12 cellular contexts compared by ENCODE assay signal in the genomic region with DNA sequence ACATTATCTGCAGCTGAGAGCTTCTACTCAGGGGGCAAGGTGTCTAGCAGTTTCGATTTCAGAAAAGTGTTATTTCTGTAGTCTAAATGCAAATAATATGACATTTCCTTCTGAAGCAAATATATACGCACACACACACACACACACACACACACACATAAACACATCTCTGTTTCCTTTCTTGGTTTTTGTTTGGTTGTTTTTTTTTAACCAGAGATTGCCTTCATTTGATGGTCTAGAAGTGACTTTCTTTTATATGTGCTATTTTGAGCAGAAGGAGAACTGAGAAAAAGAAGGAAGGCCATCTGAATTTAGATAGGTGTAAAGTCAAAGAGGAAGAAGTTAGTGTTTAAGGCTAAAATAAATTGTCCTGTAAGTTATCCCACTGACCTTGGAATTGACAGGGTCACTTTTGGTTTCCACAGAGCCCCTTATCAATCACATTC.
DNase-seq lines count a peak whose midpoint lies in the region; ATAC-seq and TF ChIP-seq lines count a peak whose summit lies in the region.
"Had no signal": no experiment of that assay in that cellular context is flagged by ENCODE, and none has a peak within 500 bp of the region (broad histone marks: within the 10 kb centered on the region; RNA-seq: fewer than 3 reads in every experiment).

No MANE protein-coding gene starts in this region.

- no peaks in the 10 kb centered on the region for H3F3A ChIP-seq in Loucy (ENCODE audit: low read depth)

- no peaks in the 10 kb centered on the region for H3K9me2 ChIP-seq in Loucy (replicated peaks; ENCODE audit: low read depth, low read length)

- POLR2A ChIA-PET in activated CD8-positive, alpha-beta T cell treated with anti-CD3 and anti-CD28 coated beads for 36 hours (lab: Charles Lee): no interaction called here

- no peak overlapping the region for H3K4me3 ChIP-seq in Loucy (ENCODE audit: low read length, poor library complexity, severe bottlenecking)

- no peak overlapping the region for H3K27ac Mint-ChIP-seq in HFFc6
- H3K27ac Mint-ChIP-seq in activated CD8-positive, alpha-beta T cell treated with anti-CD3 and anti-CD28 coated beads for 36 hours: no peak overlapping the region

- no peaks in the 10 kb centered on the region for H3K36me3 Mint-ChIP-seq in HFFc6 (ENCODE audit: low read depth)
- no peaks in the 10 kb centered on the region for H3K36me3 Mint-ChIP-seq in activated CD8-positive, alpha-beta T cell treated with anti-CD3 and anti-CD28 coated beads for 36 hours (ENCODE audit: low read depth)

- H3K27me3 ChIP-seq in Loucy (ENCODE audit: insufficient read depth, low read length, poor library complexity, severe bottlenecking): no peaks in the 10 kb centered on the region

- H3K9me3 Mint-ChIP-seq in HFFc6: no peaks in the 10 kb centered on the region; the same call in 1 of the 2 replicates
- H3K9me3 Mint-ChIP-seq in activated CD8-positive, alpha-beta T cell treated with anti-CD3 and anti-CD28 coated beads for 36 hours: no peaks in the 10 kb centered on the region

- CTCF ChIA-PET in activated CD8-positive, alpha-beta T cell treated with anti-CD3 and anti-CD28 coated beads for 36 hours (lab: Charles Lee): no interaction called here

- no peaks in the 10 kb centered on the region for H3K9me3 ChIP-seq in Loucy (ENCODE audit: insufficient read depth, low read depth, low read length)

- no peaks in the 10 kb centered on the region for H3K4me1 ChIP-seq in Loucy (ENCODE audit: insufficient read depth, low read length, poor library complexity, severe bottlenecking)

- H3K36me3 ChIP-seq in Loucy (ENCODE audit: insufficient read depth, low read length): no peaks in the 10 kb centered on the region

- TF ChIP-seq CTCF in GM10266 (IDR thresholded peaks at IDR 0.05; ENCODE audit: control insufficient read depth, insufficient read depth, low read depth, missing control alignments) (no peak), Loucy (conservative IDR thresholded peaks at IDR 0.05; ENCODE audit: low read length) (no peak), HFFc6 (IDR thresholded peaks at IDR 0.05) (no peak)
- TF ChIP-seq CTCF in activated CD8-positive, alpha-beta T cell treated with anti-CD3 and anti-CD28 coated beads for 36 hours (IDR thresholded peaks at IDR 0.05): no peak

- peak; percentile 72 for ATAC-seq in GM19452 (IDR thresholded peaks at IDR 0.05; ENCODE audit: unreplicated experiment)
- peak; percentile 88 for ATAC-seq in HG02943 (IDR thresholded peaks at IDR 0.05; ENCODE audit: low read depth, unreplicated experiment)
- no peak for ATAC-seq in activated CD8-positive, alpha-beta T cell treated with anti-CD3 and anti-CD28 coated beads for 36 hours

- no peaks in the 10 kb centered on the region for H3K4me1 Mint-ChIP-seq in HFFc6 (ENCODE audit: low read depth)
- no peaks in the 10 kb centered on the region for H3K4me1 Mint-ChIP-seq in activated CD8-positive, alpha-beta T cell treated with anti-CD3 and anti-CD28 coated beads for 36 hours (ENCODE audit: low read depth)

- no peaks in the 10 kb centered on the region; the same call in 1 of the 2 replicates for H3K27me3 Mint-ChIP-seq in HFFc6 (ENCODE audit: insufficient read depth)
- peaks cover 2% of the 10 kb centered on the region for H3K27me3 Mint-ChIP-seq in activated CD8-positive, alpha-beta T cell treated with anti-CD3 and anti-CD28 coated beads for 36 hours

- H4K20me1 ChIP-seq in Loucy (ENCODE audit: insufficient read depth, low read length, poor library complexity, severe bottlenecking): no peaks in the 10 kb centered on the region

- H3K4me3 Mint-ChIP-seq in HFFc6: no peak overlapping the region
- no peak overlapping the region for H3K4me3 Mint-ChIP-seq in activated CD8-positive, alpha-beta T cell treated with anti-CD3 and anti-CD28 coated beads for 36 hours

- H2AFZ ChIP-seq in Loucy (ENCODE audit: low read length): peak overlapping the region; percentile 33; the same call in 1 of the 2 replicates

- intact Hi-C loops in activated CD8-positive, alpha-beta T cell treated with anti-CD3 and anti-CD28 coated beads for 36 hours (cut with micrococcal nuclease): no loop called here

- DNase-seq in GM10266 (ENCODE audit: extremely low spot score): peak; percentile 64
- DNase-seq in hepatic stellate cell (ENCODE audit: low spot score): no peak
- DNase-seq in HFFc6: no peak
- DNase-seq in ureter (ENCODE audit: low spot score): no peak
- no peak for DNase-seq in activated CD8-positive, alpha-beta T cell treated with anti-CD3 and anti-CD28 coated beads for 36 hours
- DNase-seq: activated gamma-delta T cell, hippocampal formation, IMR-90, NCI-H526 had no signal

- no peak overlapping the region for H3K9ac ChIP-seq in Loucy (ENCODE audit: low read depth, low read length, poor library complexity, severe bottlenecking)

- H3K4me2 ChIP-seq in Loucy (ENCODE audit: low read depth, low read length, poor library complexity, severe bottlenecking): no peak overlapping the region

- H3K79me2 ChIP-seq in Loucy (ENCODE audit: insufficient read depth, low read length): no peaks in the 10 kb centered on the region
